Comparison of ENCODE assay signal across 8 cellular contexts in the genomic region with DNA sequence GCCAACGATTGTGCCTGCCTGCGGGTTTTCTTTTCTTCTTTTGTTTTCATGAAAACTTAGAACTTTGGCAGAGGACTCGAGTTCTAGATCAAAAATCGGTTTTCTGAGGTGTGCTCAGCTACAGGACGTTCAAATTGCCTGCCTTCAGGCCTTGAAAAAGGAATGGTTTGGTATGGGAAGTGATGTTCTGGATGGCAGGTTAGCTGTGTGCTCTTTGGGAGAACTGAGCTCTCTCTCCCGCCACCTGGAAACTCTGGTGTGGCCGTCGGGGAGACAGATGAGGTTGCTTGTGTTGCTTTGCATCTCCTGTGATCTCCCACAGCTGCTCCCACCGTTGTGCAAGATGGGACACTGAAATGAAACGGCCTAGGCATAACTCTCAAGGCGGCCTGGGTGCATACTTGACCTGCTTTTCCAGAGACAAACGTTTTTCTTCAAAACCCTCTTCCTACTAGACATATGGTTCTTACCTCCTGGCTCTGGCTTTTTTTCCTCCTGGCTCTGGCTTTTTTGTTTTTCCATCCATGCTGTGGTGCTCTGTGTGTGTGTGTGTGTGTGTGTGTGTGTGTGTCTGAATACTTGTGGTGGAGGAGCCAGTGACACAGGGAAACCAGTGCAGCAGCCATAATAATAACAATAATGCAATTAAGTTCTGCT. TPM values are rescaled to one million over a fixed set of nuclear protein-coding genes. Genes with fewer than 3 reads are reported as not detected.
DNase-seq lines count a peak whose midpoint lies in the region; ATAC-seq and TF ChIP-seq lines count a peak whose summit lies in the region.

No MANE protein-coding gene starts in this region.

- no peak for ATAC-seq in aorta (ENCODE audit: low FRiP score)
- ATAC-seq in GM18858 (IDR thresholded peaks at IDR 0.05; ENCODE audit: unreplicated experiment): no peak
- ATAC-seq in HG02798 (IDR thresholded peaks at IDR 0.05; ENCODE audit: poor library complexity, unreplicated experiment): no peak

- intact Hi-C loops in dorsolateral prefrontal cortex (cut with DNase I) (loop anchor here (2.0 to 10.0 kb wide), 12 partner anchors 60 to 380 kb away; a partner anchor contains a TSS), aorta (cut with DNase I) (loop anchor here (5.0 to 10.0 kb wide), 7 partner anchors 55 to 298 kb away; no protein-coding TSS in a partner anchor)

- H3K4me1 ChIP-seq in mesodermal cell (ENCODE audit: control insufficient read depth, insufficient read depth, low read length, poor library complexity, severe bottlenecking) (peaks cover 11% of the 10 kb centered on the region), aorta (ENCODE audit: control insufficient read depth in 1 of 2, insufficient read depth in 2 of 2, low read length in 2 of 2) (peaks cover 0 to 1% of the 10 kb centered on the region in 2 donors)

- H3K27ac ChIP-seq in dorsolateral prefrontal cortex (peak overlapping the region in 58 of 59 donors; percentile 53 to 98 (median 95)), mesodermal cell (ENCODE audit: low read depth, low read length, severe bottlenecking) (no peak overlapping the region), aorta (ENCODE audit: low read depth in 1 of 2, low read length in 2 of 2) (peak overlapping the region in 1 of 2 donors; percentile 79)

- DNase-seq in NCI-H82 (lab: John Stamatoyannopoulos, UW) (peak; percentile 66), dorsolateral prefrontal cortex (peak in 6 of 10 donors; percentile 33 to 49 (median 43)), aorta (peak in 1 of 2 donors; percentile 44), MV-4-11 (lab: John Stamatoyannopoulos, UW) (no peak)

- H3K36me3 ChIP-seq in mesodermal cell (ENCODE audit: control insufficient read depth, insufficient read depth, low read length) (no peaks in the 10 kb centered on the region), aorta (ENCODE audit: control insufficient read depth in 1 of 2, insufficient read depth in 2 of 2, low read length in 1 of 2) (no peaks in the 10 kb centered on the region)

- H3K4me3 ChIP-seq in GM08714 (ENCODE audit: low read length): peak overlapping the region; percentile 87; the same call in 1 of the 2 replicates
- H3K4me3 ChIP-seq in dorsolateral prefrontal cortex: peak overlapping the region; percentile 64 to 100 (median 92)
- peak overlapping the region; percentile 96 for H3K4me3 ChIP-seq in mesodermal cell (ENCODE audit: extremely low read depth, insufficient read depth, low read length, poor library complexity, severe bottlenecking)
- peak overlapping the region; percentile 88 to 98 for H3K4me3 ChIP-seq in aorta (ENCODE audit: low read length in 2 of 2)

- no peak for TF ChIP-seq CTCF in dorsolateral prefrontal cortex (IDR thresholded peaks at IDR 0.05 in 54 of 56, conservative IDR thresholded peaks at IDR 0.05 in 2 of 56; ENCODE audit: low read depth in 1 of 56, partially characterized antibody in 56 of 56)

- 7 to 10% methylated on average over 7 to 10 of the region's 12 CpGs for WGBS in mesodermal cell (ENCODE audit: insufficient coverage in 2 of 2), 2 experiments
- WGBS in aorta, 2 donors: 10 to 11% methylated on average over 12 of the region's 12 CpGs

- H3K27me3 ChIP-seq in dorsolateral prefrontal cortex (no peaks in the 10 kb centered on the region), aorta (ENCODE audit: control insufficient read depth in 1 of 2, insufficient read depth in 2 of 2, low read length in 1 of 2) (no peaks in the 10 kb centered on the region)

- H3K9me3 ChIP-seq in mesodermal cell (ENCODE audit: control insufficient read depth, low read length) (no peaks in the 10 kb centered on the region), aorta (ENCODE audit: control insufficient read depth, low read length) (no peaks in the 10 kb centered on the region)

RNA-seq across cellular contexts. Expression of a gene that starts 2.0 kb away (rescaled TPM):
- total RNA-seq in dorsolateral prefrontal cortex: 100 to 1,000 TPM; 118 to 440 (median 197) TPM
- 37.5 TPM for polyA plus RNA-seq in mesodermal cell (2013, experiment 1 of 2)
- 33.6 TPM for polyA plus RNA-seq in mesodermal cell (2013, experiment 2 of 2)
- total RNA-seq in aorta: 10 to 100 TPM; 53.2 to 55.1 TPM
- polyA plus RNA-seq in aorta: 10 to 100 TPM; 10.7 to 14.1 TPM
